ENCODE assay signal across 15 cellular contexts in the genomic region with DNA sequence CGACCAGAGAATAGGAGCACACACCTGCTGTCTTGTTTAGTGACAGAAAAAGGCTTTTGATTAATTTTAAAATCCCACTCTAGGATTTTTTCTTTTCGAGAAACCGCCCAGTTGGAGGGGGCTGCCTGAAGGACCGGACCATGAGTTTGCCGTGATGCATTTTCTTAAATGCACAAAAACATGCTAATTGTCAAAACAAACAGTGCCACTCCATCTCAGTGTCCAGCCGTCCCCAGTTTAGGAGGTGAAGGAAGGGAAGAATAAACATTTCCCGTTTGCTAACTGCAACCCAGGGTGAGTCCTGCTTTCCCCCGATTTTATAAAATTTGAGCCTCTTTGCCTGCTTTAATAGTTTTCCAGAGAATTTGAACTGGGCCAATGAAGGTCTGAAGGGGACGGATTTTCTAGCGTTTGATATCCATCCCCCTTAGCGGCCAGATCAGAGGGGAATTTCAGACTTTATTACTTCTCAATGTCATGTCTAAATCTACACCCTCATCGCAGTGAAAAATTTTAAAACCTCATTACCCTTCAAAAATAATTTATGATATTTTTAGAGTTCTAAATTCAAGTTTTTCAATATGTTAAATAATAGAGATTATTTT. TPM values are rescaled to one million over a fixed set of nuclear protein-coding genes. Genes with fewer than 3 reads are reported as not detected.
DNase-seq lines count a peak whose midpoint lies in the region; ATAC-seq, FAIRE-seq and TF ChIP-seq lines count a peak whose summit lies in the region.
"Had no signal": no experiment of that assay in that cellular context is flagged by ENCODE, and none has a peak within 500 bp of the region (broad histone marks: within the 10 kb centered on the region; RNA-seq: fewer than 3 reads in every experiment).

No MANE protein-coding gene starts in this region.

- H3K9me3 ChIP-seq in Panc1 (ENCODE audit: control insufficient read depth, insufficient read depth, low read depth, low read length): no peaks in the 10 kb centered on the region
- no peaks in the 10 kb centered on the region; a peak in 1 of 4 replicates for H3K9me3 ChIP-seq in H1 (ENCODE audit: insufficient read depth in 2 of 2, low read depth in 1 of 2, low read length in 1 of 2)

- in situ Hi-C loops in Panc1 (cut with HindIII; ENCODE audit: low pct_unique_long_range_greater_than_20kb, low sequenced_read_pairs): no loop called here
- in situ Hi-C loops in KBM-7 (cut with MboI; ENCODE audit: low pct_unique_long_range_greater_than_20kb, low sequenced_read_pairs): loop anchor here (25.0 kb wide), 1 partner anchor 492 kb away; no protein-coding TSS in a partner anchor

- no TSS peak for BruUV-seq in Panc1 (replicated peaks; lab: Mats Ljungman, UMichigan)

- peaks cover 56% of the 10 kb centered on the region for H3K27me3 Mint-ChIP-seq in nephron progenitor cell (ENCODE audit: low read depth, poor library complexity)

- no peak overlapping the region for H2BK120ac ChIP-seq in H1 (replicated peaks; ENCODE audit: low read depth, low read length)

- no peak for TF ChIP-seq POLR2A in H1 (IDR thresholded peaks at IDR 0.05; ENCODE audit: control extremely low read depth in 1 of 2, low read depth in 2 of 2, low read length in 2 of 2)

- H3K79me1 ChIP-seq in H1 (ENCODE audit: low read depth, low read length): no peaks in the 10 kb centered on the region

- intact Hi-C loops in Panc1 (cut with micrococcal nuclease; ENCODE audit: unreplicated experiment): loop anchor here (5.0 kb wide), 1 partner anchor 262 kb away; no protein-coding TSS in a partner anchor

- H3K27ac ChIP-seq in Panc1 (ENCODE audit: low read length) (peak overlapping the region; percentile 97), H1 (ENCODE audit: low read depth, low read length) (no peak overlapping the region)
- H3K27ac ChIP-seq: BLaER1 treated with 17β-estradiol and CSF1 and Interleukin-3, amounts not matched to agents 10 nM and 100 nM; parathyroid adenoma had no signal

- peaks cover 2% of the 10 kb centered on the region; the same call in 1 of the 2 replicates for H3K23me2 ChIP-seq in H1 (ENCODE audit: low read depth, low read length)

- H4K5ac ChIP-seq in H1 (ENCODE audit: insufficient read length, low read depth, low read length): no peak overlapping the region

- H3K4me1 ChIP-seq in Panc1 (ENCODE audit: control insufficient read depth, insufficient read depth, low read length) (peaks cover 36% of the 10 kb centered on the region), H1 (replicated peaks in 1 of 4; ENCODE audit: control insufficient read depth in 3 of 4, insufficient read depth in 4 of 4, low read length in 3 of 4) (peaks cover 9 to 42% (median 23%) of the 10 kb centered on the region in 4 experiments)
- H3K4me1 ChIP-seq: parathyroid adenoma had no signal

- no peak overlapping the region for H2BK12ac ChIP-seq in H1 (ENCODE audit: low read depth, low read length)

- H4K20me1 ChIP-seq in H1 (replicated peaks in 1 of 2; ENCODE audit: control insufficient read depth in 1 of 2, insufficient read depth in 2 of 2, low read length in 2 of 2): peaks cover 14 to 21% of the 10 kb centered on the region in 2 experiments

- no peak for FAIRE-seq in H1 (lab: Jason Lieb, UNC)

- peak overlapping the region; percentile 95 for H3K4me3 Mint-ChIP-seq in nephron progenitor cell

- peak overlapping the region; percentile 98 for H3K27ac Mint-ChIP-seq in nephron progenitor cell

- H3K36me3 Mint-ChIP-seq in nephron progenitor cell (ENCODE audit: low read depth): peaks cover 47% of the 10 kb centered on the region

- CTCF ChIA-PET in BJ (lab: Yijun Ruan, JAX) (interaction anchor here (1.0 to 1.8 kb wide), 4 partner anchors 310 to 631 kb away, joined by 3 to 11 read pairs (median 4); no protein-coding TSS in a partner anchor), Panc1 (lab: Charles Lee) (interaction anchor here (0.6 kb wide), 2 partner anchors 595 to 630 kb away, joined by 3 read pairs; no protein-coding TSS in a partner anchor), H1 (lab: Charles Lee; ENCODE audit: partially characterized antibody) (interaction anchor here (0.7 to 1.6 kb wide), 5 partner anchors 9 to 493 kb away, joined by 3 to 5 read pairs (median 4); no protein-coding TSS in a partner anchor)

- DNase-seq in BJ (ENCODE audit: low read depth) (no peak), Panc1 (ENCODE audit: low read depth, low spot score) (no peak), H1 (ENCODE audit: low read depth in 1 of 2, low spot score in 2 of 2) (no peak), nephron progenitor cell (no peak), NCI-H2081 (lab: John Stamatoyannopoulos, UW) (no peak), KBM-7 (no peak)
- no peak for DNase-seq in activated naive CD4-positive, alpha-beta T cell treated with Interleukin-2 at 50 U/mL for 16 hours
- no peak for DNase-seq in activated CD4-positive, alpha-beta T cell treated with anti-CD3 and anti-CD28 coated beads, Interleukin-2, amount 50 U/mL, for 4 hours
- DNase-seq: activated gamma-delta T cell, DND-41, NCI-H2171 treated with DMSO at 0.1 percent for 48 hours, trophoblast cell had no signal

- no peak overlapping the region for H4K8ac ChIP-seq in H1 (ENCODE audit: extremely low read depth, insufficient read depth, low read length)

- H3K14ac ChIP-seq in H1 (ENCODE audit: insufficient read length): no peak overlapping the region

- H2AK5ac ChIP-seq in H1 (ENCODE audit: low read depth, low read length): no peak overlapping the region

- H3K4ac ChIP-seq in H1 (replicated peaks; ENCODE audit: insufficient read length, low read depth, low read length): no peak overlapping the region

- no peak overlapping the region for H3K23ac ChIP-seq in H1 (ENCODE audit: insufficient read length)

- TF ChIP-seq EP300 in H1 (IDR thresholded peaks at IDR 0.05; ENCODE audit: borderline replicate concordance in 1 of 2, low read depth in 2 of 2, low read length in 2 of 2): no peak

- no peak overlapping the region for H3K9ac ChIP-seq in H1 (replicated peaks in 1 of 4; ENCODE audit: extremely low read depth in 1 of 4, low read depth in 3 of 4, low read length in 3 of 4)
- H3K9ac ChIP-seq: parathyroid adenoma had no signal

- H2AFZ ChIP-seq in H1 (ENCODE audit: low read length): no peak overlapping the region
- H2AFZ ChIP-seq: parathyroid adenoma had no signal

- no peak overlapping the region for H4K91ac ChIP-seq in H1 (replicated peaks; ENCODE audit: insufficient read length, low read length)

- POLR2A ChIA-PET in BJ (lab: Charles Lee): no interaction called here
- POLR2A ChIA-PET in Panc1 (lab: Charles Lee): interaction anchor here (0.5 kb wide), 1 partner anchor 471 kb away, joined by 3 read pairs; no protein-coding TSS in a partner anchor
- POLR2A ChIA-PET in H1 (lab: Charles Lee; ENCODE audit: partially characterized antibody): interaction anchor here (0.6 kb wide), 1 partner anchor 161 kb away, joined by 4 read pairs; no protein-coding TSS in a partner anchor

- H3K36me3 ChIP-seq in BJ (ENCODE audit: control insufficient read depth, insufficient read depth, low read length): no peaks in the 10 kb centered on the region
- no peaks in the 10 kb centered on the region; the same call in 1 of the 2 replicates for H3K36me3 ChIP-seq in Panc1 (ENCODE audit: control insufficient read depth, insufficient read depth, low read length)
- H3K36me3 ChIP-seq in H1 (ENCODE audit: control insufficient read depth in 2 of 4, insufficient read depth in 4 of 4, low read length in 3 of 4): peaks cover 0 to 10% (median 0%) of the 10 kb centered on the region in 4 experiments; a peak in 1 of 8 replicates
- H3K36me3 ChIP-seq: BLaER1 treated with 17β-estradiol and CSF1 and Interleukin-3, amounts not matched to agents 10 nM and 100 nM had no signal

- H2BK20ac ChIP-seq in H1 (ENCODE audit: low read length): no peak overlapping the region

- peaks cover 4% of the 10 kb centered on the region for H3K27me3 ChIP-seq in BJ (ENCODE audit: control insufficient read depth, insufficient read depth, low read length)
- H3K27me3 ChIP-seq in Panc1 (ENCODE audit: control insufficient read depth, insufficient read depth, low read length): no peaks in the 10 kb centered on the region
- H3K27me3 ChIP-seq in H1 (replicated peaks in 1 of 4; ENCODE audit: control insufficient read depth in 3 of 4, extremely low read depth in 1 of 4, insufficient read depth in 3 of 4, low read length in 3 of 4): peaks cover 89 to 99% (median 93%) of the 10 kb centered on the region in 4 experiments

- no peak overlapping the region for H3K56ac ChIP-seq in H1 (replicated peaks; ENCODE audit: insufficient read length, low read depth, low read length)

- TF ChIP-seq CTCF in BJ (IDR thresholded peaks at IDR 0.05; ENCODE audit: insufficient read depth, low read depth, low read length) (no peak), Panc1 (IDR thresholded peaks at IDR 0.05) (no peak), H1 (IDR thresholded peaks at IDR 0.05; ENCODE audit: control extremely low read depth in 1 of 3, insufficient read depth in 1 of 3, low read depth in 1 of 3, low read length in 3 of 3) (no peak), nephron progenitor cell (IDR thresholded peaks at IDR 0.05) (no peak)

- ATAC-seq in Panc1: no peak

- H3K4me2 ChIP-seq in H1 (ENCODE audit: insufficient read depth in 1 of 2, low read depth in 2 of 2, low read length in 2 of 2): peak overlapping the region in 1 of 2 experiments; percentile 14; a peak in 1 of 4 replicates

- H3K79me2 ChIP-seq in H1 (ENCODE audit: control insufficient read depth in 1 of 2, insufficient read depth in 2 of 2, low read length in 2 of 2): no peaks in the 10 kb centered on the region
- H3K79me2 ChIP-seq: parathyroid adenoma had no signal

- peaks cover 60% of the 10 kb centered on the region for H3K4me1 Mint-ChIP-seq in nephron progenitor cell

- H2BK15ac ChIP-seq in H1 (ENCODE audit: low read length): no peak overlapping the region

- H3K9me3 Mint-ChIP-seq in nephron progenitor cell: no peaks in the 10 kb centered on the region

- 16% methylated on average over 12 of the region's 12 CpGs; no CpG with 5 or more reads in 1 of the 2 experiments for WGBS in H1 (ENCODE audit: extremely low coverage in 1 of 2, insufficient coverage in 1 of 2, insufficient read length in 1 of 2, insufficient replicate concordance in 2 of 2, low coverage in 1 of 2, low lambda C conversion rate in 2 of 2, missing lambda C conversion rate in 1 of 2), 2 experiments

- H3K4me3 ChIP-seq in BJ (ENCODE audit: low read depth, low read length) (peak overlapping the region; percentile 83), Panc1 (ENCODE audit: low read depth in 2 of 2, low read length in 2 of 2) (peak overlapping the region; percentile 63 to 86), H1 (ENCODE audit: extremely low read depth in 1 of 4, insufficient read depth in 2 of 4, low read depth in 3 of 4, low read length in 4 of 4) (no peak overlapping the region)

- no peak for TF ChIP-seq RAD21 in H1 (IDR thresholded peaks at IDR 0.05 in 1 of 2, conservative IDR thresholded peaks at IDR 0.05 in 1 of 2; ENCODE audit: low read depth in 2 of 2, low read length in 2 of 2)

- no peak overlapping the region for H2BK5ac ChIP-seq in H1 (ENCODE audit: low read depth, low read length)

- no peak overlapping the region for H3K18ac ChIP-seq in H1 (ENCODE audit: extremely low read depth, low read length)

RNA-seq across cellular contexts. Expression of gene FOXC2, which starts 3.3 kb away (rescaled TPM):
- 0.39 and 0.63 TPM in 2 replicates for polyA plus RNA-seq in BJ (2011; rRNA removed)
- polyA minus RNA-seq in BJ (2011; rRNA and poly(A)+ RNA removed): 0.76 and 1.2 TPM in 2 replicates
- total RNA-seq in Panc1 (2021; ENCODE audit: unreplicated experiment): 14.9 TPM
- 19.8 TPM for polyA plus RNA-seq in Panc1 (2012; ENCODE audit: insufficient read length)
- total RNA-seq in H1 (2021; fragmentation: NEBNext Ultra II Directional; extraction: Animal tissue kit (Norgen Biotek cat#: 25700)): 0.09 and 0.11 TPM in 2 replicates
- polyA plus RNA-seq in H1 (2011; rRNA removed): not detected in 2 replicates
- polyA plus RNA-seq in H1 (2011; cell fraction: cytosol; rRNA removed): not detected
- not detected for polyA plus RNA-seq in H1 (2011; cell fraction: nucleus; rRNA removed)
- 0.08 TPM in 1 of 4 replicates, not detected in the others for polyA plus RNA-seq in H1 (2012, experiment 1 of 2)
- 0.12 TPM for polyA plus RNA-seq in H1 (2012, experiment 2 of 2)
- polyA plus RNA-seq in H1 (2013, experiment 1 of 2): 0.34 TPM
- 0.22 TPM for polyA plus RNA-seq in H1 (2013, experiment 2 of 2)
- not detected in 2 replicates for polyA minus RNA-seq in H1 (2011; rRNA and poly(A)+ RNA removed)
- not detected for polyA minus RNA-seq in H1 (2011; cell fraction: cytosol; rRNA and poly(A)+ RNA removed)
- polyA minus RNA-seq in H1 (2011; cell fraction: nucleus; rRNA and poly(A)+ RNA removed): not detected
- total RNA-seq: SK-MEL-5 had no signal

RNA-seq across cellular contexts. Expression of gene FOXL1, which starts 8.4 kb away (rescaled TPM):
- 4.3 and 4.9 TPM in 2 replicates for polyA plus RNA-seq in BJ (2011; rRNA removed)
- 2.4 and 2.8 TPM in 2 replicates for polyA minus RNA-seq in BJ (2011; rRNA and poly(A)+ RNA removed)
- 9.3 TPM for total RNA-seq in Panc1 (2021; ENCODE audit: unreplicated experiment)
- 22.1 TPM for polyA plus RNA-seq in Panc1 (2012; ENCODE audit: insufficient read length)
- 0.29 TPM in 1 of 2 replicates, not detected in the other for total RNA-seq in H1 (2021; fragmentation: NEBNext Ultra II Directional; extraction: Animal tissue kit (Norgen Biotek cat#: 25700))
- polyA plus RNA-seq in H1 (2011; rRNA removed): 0.03 and 0.09 TPM in 2 replicates
- 0.05 TPM for polyA plus RNA-seq in H1 (2011; cell fraction: cytosol; rRNA removed)
- 0.03 TPM for polyA plus RNA-seq in H1 (2011; cell fraction: nucleus; rRNA removed)
- 0.12 TPM in 1 of 4 replicates, not detected in the others for polyA plus RNA-seq in H1 (2012, experiment 1 of 2)
- polyA plus RNA-seq in H1 (2012, experiment 2 of 2): not detected
- polyA plus RNA-seq in H1 (2013, experiment 1 of 2): 0.22 TPM
- 0.17 TPM for polyA plus RNA-seq in H1 (2013, experiment 2 of 2)
- not detected in 2 replicates for polyA minus RNA-seq in H1 (2011; rRNA and poly(A)+ RNA removed)
- polyA minus RNA-seq in H1 (2011; cell fraction: cytosol; rRNA and poly(A)+ RNA removed): 0.37 TPM
- 0.40 TPM for polyA minus RNA-seq in H1 (2011; cell fraction: nucleus; rRNA and poly(A)+ RNA removed)
- total RNA-seq: SK-MEL-5 had no signal

RNA-seq across cellular contexts. Expression of gene MTHFSD, which starts 14.9 kb away (rescaled TPM):
- polyA plus RNA-seq in BJ (2011; rRNA removed) (16.0 and 17.2 TPM in 2 replicates), H1 (2011; rRNA removed) (7.1 and 11.0 TPM in 2 replicates)
- 16.3 and 17.8 TPM in 2 replicates for polyA minus RNA-seq in BJ (2011; rRNA and poly(A)+ RNA removed)
- 16.5 TPM for total RNA-seq in Panc1 (2021; ENCODE audit: unreplicated experiment)
- polyA plus RNA-seq in Panc1 (2012; ENCODE audit: insufficient read length): 9.5 TPM
- total RNA-seq in H1 (2021; fragmentation: NEBNext Ultra II Directional; extraction: Animal tissue kit (Norgen Biotek cat#: 25700)): 9.8 and 10.8 TPM in 2 replicates
- polyA plus RNA-seq in H1 (2011; cell fraction: cytosol; rRNA removed): 11.7 TPM
- 29.4 TPM for polyA plus RNA-seq in H1 (2011; cell fraction: nucleus; rRNA removed)
- polyA plus RNA-seq in H1 (2012, experiment 1 of 2): 6.1 to 7.9 TPM (median 6.5 TPM) in 4 replicates
- polyA plus RNA-seq in H1 (2012, experiment 2 of 2): 3.8 TPM
- 7.4 TPM for polyA plus RNA-seq in H1 (2013, experiment 1 of 2)
- 6.7 TPM for polyA plus RNA-seq in H1 (2013, experiment 2 of 2)
- 16.0 and 19.1 TPM in 2 replicates for polyA minus RNA-seq in H1 (2011; rRNA and poly(A)+ RNA removed)
- polyA minus RNA-seq in H1 (2011; cell fraction: cytosol; rRNA and poly(A)+ RNA removed): 10.1 TPM
- polyA minus RNA-seq in H1 (2011; cell fraction: nucleus; rRNA and poly(A)+ RNA removed): 36.2 TPM

RNA-seq across cellular contexts. Expression of gene FOXF1, which starts 59.6 kb away (rescaled TPM):
- polyA plus RNA-seq in BJ (2011; rRNA removed) (6.0 and 7.7 TPM in 2 replicates), H1 (2011; rRNA removed) (0.02 TPM in 1 of 2 replicates, not detected in the other)
- 4.8 and 6.0 TPM in 2 replicates for polyA minus RNA-seq in BJ (2011; rRNA and poly(A)+ RNA removed)
- total RNA-seq in Panc1 (2021; ENCODE audit: unreplicated experiment): 0.10 TPM
- polyA plus RNA-seq in Panc1 (2012; ENCODE audit: insufficient read length): not detected
- not detected in 2 replicates for total RNA-seq in H1 (2021; fragmentation: NEBNext Ultra II Directional; extraction: Animal tissue kit (Norgen Biotek cat#: 25700))
- not detected for polyA plus RNA-seq in H1 (2011; cell fraction: cytosol; rRNA removed)
- not detected for polyA plus RNA-seq in H1 (2011; cell fraction: nucleus; rRNA removed)
- not detected in 4 replicates for polyA plus RNA-seq in H1 (2012, experiment 1 of 2)
- polyA plus RNA-seq in H1 (2012, experiment 2 of 2): not detected
- 0.02 TPM for polyA plus RNA-seq in H1 (2013, experiment 1 of 2)
- polyA plus RNA-seq in H1 (2013, experiment 2 of 2): 0.04 TPM
- not detected in 2 replicates for polyA minus RNA-seq in H1 (2011; rRNA and poly(A)+ RNA removed)
- not detected for polyA minus RNA-seq in H1 (2011; cell fraction: cytosol; rRNA and poly(A)+ RNA removed)
- polyA minus RNA-seq in H1 (2011; cell fraction: nucleus; rRNA and poly(A)+ RNA removed): not detected

Comparison
In these comparisons a context has a peak if more than half of its experiments do, and no peak if none do; other contexts are left out.
1. H3K4me3 ChIP-seq: peak in BJ (single experiment) and Panc1 (2 of 2); none in H1 (0 of 4).
2. RNA of gene FOXC2, which starts 3.3 kb away (total RNA-seq): 14.9 TPM in Panc1 (single experiment); 0.09 to 0.11 TPM in H1; every median in the first group is over 10 times any median in the second.